Comparison of ENCODE assay signal across 11 cellular contexts in genomic region chr3:129795596-129795995, GRCh38.
DNase-seq lines count a peak whose midpoint lies in the region; ATAC-seq, FAIRE-seq and TF ChIP-seq lines count a peak whose summit lies in the region.
"Had no signal": no experiment of that assay in that cellular context is flagged by ENCODE, and none has a peak within 500 bp of the region (broad histone marks: within the 10 kb centered on the region; RNA-seq: fewer than 3 reads in every experiment).

No MANE protein-coding gene starts in this region.

- dilution Hi-C loops in keratinocyte (cut with MboI; ENCODE audit: extremely low pct_ligation_motif_present, low sequenced_read_pairs) = no loop called here

- H3K4me3 Mint-ChIP-seq in activated CD4-positive, alpha-beta T cell treated with anti-CD3 and anti-CD28 coated beads, Interleukin-2, amount 10 ng/mL, durations not matched to agents 7 days and 5 days = no peak overlapping the region
- H3K4me3 Mint-ChIP-seq in CD8-positive, alpha-beta memory T cell = no peak overlapping the region

- H3K4me2 ChIP-seq in keratinocyte (ENCODE audit: control insufficient read depth, extremely low read depth, insufficient read depth, low read depth, low read length) = peak overlapping the region; percentile 75

- no peak for TF ChIP-seq CTCF in astrocyte of the spinal cord (IDR thresholded peaks at IDR 0.05; ENCODE audit: low read depth, low read length)
- TF ChIP-seq CTCF in keratinocyte (optimal IDR thresholded peaks at IDR 0.05 in 1 of 3, IDR thresholded peaks at IDR 0.05 in 1 of 3, conservative IDR thresholded peaks at IDR 0.05 in 1 of 3; ENCODE audit: extremely low read depth in 1 of 3, insufficient read depth in 2 of 3, low read length in 3 of 3) = no peak

- H3K27me3 Mint-ChIP-seq in activated CD4-positive, alpha-beta T cell treated with anti-CD3 and anti-CD28 coated beads, Interleukin-2, amount 10 ng/mL, durations not matched to agents 7 days and 5 days = no peaks in the 10 kb centered on the region
- H3K27me3 Mint-ChIP-seq in CD8-positive, alpha-beta memory T cell = no peaks in the 10 kb centered on the region
- H3K27me3 Mint-ChIP-seq: IgD-negative memory B cell had no signal

- H3K27me3 ChIP-seq in HUES6 (ENCODE audit: control insufficient read depth, insufficient read depth, low read length) (no peaks in the 10 kb centered on the region), keratinocyte (ENCODE audit: control insufficient read depth, extremely low read depth, insufficient read depth, low read length) (no peaks in the 10 kb centered on the region)
- H3K27me3 ChIP-seq in CD8-positive, alpha-beta memory T cell (ENCODE audit: insufficient read depth, low read length, poor library complexity, severe bottlenecking) = no peaks in the 10 kb centered on the region

- H3K9me3 Mint-ChIP-seq in activated CD4-positive, alpha-beta T cell treated with anti-CD3 and anti-CD28 coated beads, Interleukin-2, amount 10 ng/mL, durations not matched to agents 7 days and 5 days = no peaks in the 10 kb centered on the region
- H3K9me3 Mint-ChIP-seq in CD8-positive, alpha-beta memory T cell = no peaks in the 10 kb centered on the region
- H3K9me3 Mint-ChIP-seq: IgD-negative memory B cell had no signal

- no peak for ATAC-seq in HG03521 (IDR thresholded peaks at IDR 0.05; ENCODE audit: unreplicated experiment)
- ATAC-seq: activated CD4-positive, CD25-positive, alpha-beta regulatory T cell treated with anti-CD3 and anti-CD28 coated beads, Interleukin-2, amount 50 U/mL, for 24 hours had no signal

- in situ Hi-C loops in astrocyte of the spinal cord (cut with HindIII; ENCODE audit: low sequenced_read_pairs) = no loop called here

- H3K36me3 Mint-ChIP-seq in activated CD4-positive, alpha-beta T cell treated with anti-CD3 and anti-CD28 coated beads, Interleukin-2, amount 10 ng/mL, durations not matched to agents 7 days and 5 days (ENCODE audit: low read depth) = no peaks in the 10 kb centered on the region
- H3K36me3 Mint-ChIP-seq in CD8-positive, alpha-beta memory T cell = peaks cover 0 to 8% (median 3%) of the 10 kb centered on the region in 3 donors

- H3K79me2 ChIP-seq in keratinocyte (ENCODE audit: control insufficient read depth, insufficient read depth, low read length) = peaks cover 40% of the 10 kb centered on the region

- H3K27ac Mint-ChIP-seq in activated CD4-positive, alpha-beta T cell treated with anti-CD3 and anti-CD28 coated beads, Interleukin-2, amount 10 ng/mL, durations not matched to agents 7 days and 5 days = no peak overlapping the region
- no peak overlapping the region for H3K27ac Mint-ChIP-seq in CD8-positive, alpha-beta memory T cell
- H3K27ac Mint-ChIP-seq: IgD-negative memory B cell had no signal

- H3K9ac ChIP-seq in HUES6 (ENCODE audit: low read length) (peak overlapping the region; percentile 57), keratinocyte (ENCODE audit: control insufficient read depth, extremely low read depth, insufficient read depth, low read length) (peak overlapping the region; percentile 91)

- H3K9me3 ChIP-seq in HUES6 (ENCODE audit: control insufficient read depth, insufficient read depth, low read depth, low read length) (no peaks in the 10 kb centered on the region), keratinocyte (ENCODE audit: control insufficient read depth, low read depth, low read length) (no peaks in the 10 kb centered on the region)
- H3K9me3 ChIP-seq in CD8-positive, alpha-beta memory T cell (ENCODE audit: low read length) = no peaks in the 10 kb centered on the region

- POLR2A ChIA-PET in activated CD4-positive, alpha-beta T cell treated with anti-CD3 and anti-CD28 coated beads, Interleukin-2, amount 10 ng/mL, durations not matched to agents 7 days and 5 days (lab: Charles Lee) = no interaction called here
- POLR2A ChIA-PET in CD8-positive, alpha-beta memory T cell (lab: Charles Lee) = no interaction called here

- H3K27ac ChIP-seq in HUES6 (ENCODE audit: low read depth, low read length) = peak overlapping the region; percentile 57; the same call in 1 of the 2 replicates
- peak overlapping the region; percentile 90 for H3K27ac ChIP-seq in keratinocyte (ENCODE audit: control insufficient read depth, insufficient read depth, low read length)
- H3K27ac ChIP-seq in CD8-positive, alpha-beta memory T cell (ENCODE audit: low read depth, low read length) = no peak overlapping the region

- CTCF ChIA-PET in activated CD4-positive, alpha-beta T cell treated with anti-CD3 and anti-CD28 coated beads, Interleukin-2, amount 10 ng/mL, durations not matched to agents 7 days and 5 days (lab: Charles Lee) = no interaction called here
- CTCF ChIA-PET in CD8-positive, alpha-beta memory T cell (lab: Charles Lee) = no interaction called here

- H3K4me1 ChIP-seq in HUES6 (ENCODE audit: control insufficient read depth, insufficient read depth, low read length) (peaks cover 27% of the 10 kb centered on the region), keratinocyte (ENCODE audit: control insufficient read depth, extremely low read depth, insufficient read depth, low read length) (peaks cover 24% of the 10 kb centered on the region)
- peaks cover 13% of the 10 kb centered on the region for H3K4me1 ChIP-seq in CD8-positive, alpha-beta memory T cell (ENCODE audit: insufficient read depth, low read length)

- DNase-seq in A172 (ENCODE audit: low spot score) = peak; percentile 86
- peak; percentile 49 for DNase-seq in astrocyte of the spinal cord (ENCODE audit: low read depth, low spot score)
- peak; percentile 57 for DNase-seq in keratinocyte (ENCODE audit: low read depth, low spot score)
- DNase-seq in foreskin melanocyte = no peak
- no peak for DNase-seq in activated CD4-positive, alpha-beta T cell treated with anti-CD3 and anti-CD28 coated beads, Interleukin-2, amount 10 ng/mL, durations not matched to agents 7 days and 5 days
- no peak for DNase-seq in CD8-positive, alpha-beta memory T cell
- DNase-seq: DMS53 had no signal

- H3K4me1 Mint-ChIP-seq in activated CD4-positive, alpha-beta T cell treated with anti-CD3 and anti-CD28 coated beads, Interleukin-2, amount 10 ng/mL, durations not matched to agents 7 days and 5 days = peaks cover 19% of the 10 kb centered on the region
- peaks cover 8 to 18% (median 11%) of the 10 kb centered on the region in 3 donors for H3K4me1 Mint-ChIP-seq in CD8-positive, alpha-beta memory T cell

- H3K9me1 ChIP-seq in keratinocyte (ENCODE audit: control insufficient read depth, extremely low read depth, insufficient read depth, low read length) = no peaks in the 10 kb centered on the region

- H3K4me3 ChIP-seq in HUES6 (ENCODE audit: low read depth, low read length) = peak overlapping the region; percentile 51; the same call in 1 of the 2 replicates
- H3K4me3 ChIP-seq in astrocyte of the spinal cord (ENCODE audit: low read depth, low read length) = no peak overlapping the region
- peak overlapping the region in 2 of 3 experiments; percentile 24 to 93 for H3K4me3 ChIP-seq in keratinocyte (ENCODE audit: control insufficient read depth in 2 of 3, extremely low read depth in 1 of 3, insufficient read depth in 2 of 3, low read depth in 1 of 3, low read length in 3 of 3)
- no peak overlapping the region for H3K4me3 ChIP-seq in CD8-positive, alpha-beta memory T cell (ENCODE audit: low read length)

- H3K36me3 ChIP-seq in HUES6 (ENCODE audit: control insufficient read depth, insufficient read depth, low read length) (no peaks in the 10 kb centered on the region), keratinocyte (ENCODE audit: control insufficient read depth in 2 of 2, extremely low read depth in 1 of 2, insufficient read depth in 2 of 2, low read length in 2 of 2) (peaks cover 0 to 2% of the 10 kb centered on the region in 2 experiments)
- no peaks in the 10 kb centered on the region for H3K36me3 ChIP-seq in CD8-positive, alpha-beta memory T cell (ENCODE audit: insufficient read depth, low read length)

- H4K20me1 ChIP-seq in keratinocyte (ENCODE audit: control insufficient read depth, extremely low read depth, insufficient read depth, low read length) = no peaks in the 10 kb centered on the region

- peak; percentile 98 for FAIRE-seq in keratinocyte (lab: Jason Lieb, UNC)

- no peak overlapping the region for H2AFZ ChIP-seq in keratinocyte (ENCODE audit: control insufficient read depth, low read length)

Comparison
In these comparisons a context has a peak if more than half of its experiments do, and no peak if none do; other contexts are left out.
1. DNase-seq: peak in A172 (single experiment), astrocyte of the spinal cord (single experiment) and keratinocyte (single experiment); none in foreskin melanocyte (single experiment), activated CD4-positive, alpha-beta T cell treated with anti-CD3 and anti-CD28 coated beads, Interleukin-2, amount 10 ng/mL, durations not matched to agents 7 days and 5 days (single experiment) and CD8-positive, alpha-beta memory T cell (0 of 5).
2. H3K4me3 ChIP-seq: peak in HUES6 (single experiment) and keratinocyte (2 of 3); none in astrocyte of the spinal cord (single experiment) and CD8-positive, alpha-beta memory T cell (single experiment).